Comparison of ENCODE assay signal across 1 cellular context in the genomic region with DNA sequence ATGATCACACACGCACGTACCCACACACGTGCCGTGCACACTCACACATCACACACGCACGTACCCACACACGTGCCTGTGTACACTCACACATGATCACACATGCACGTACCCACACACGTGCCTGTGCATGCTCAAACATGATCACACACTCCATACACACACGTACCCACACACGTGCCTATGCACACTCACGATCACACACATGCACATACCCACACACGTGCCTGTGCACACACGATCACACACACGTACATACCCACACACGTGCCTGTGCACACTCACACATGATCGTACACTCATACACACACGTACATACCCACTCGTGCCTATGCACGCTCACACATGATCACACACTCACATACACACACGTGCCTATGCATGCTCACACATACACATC.
TF ChIP-seq lines count a peak whose summit lies in the region.

No MANE protein-coding gene starts in this region.

TF ChIP-seq in GM12878, 131 proteins besides CTCF, POLR2A, EP300 and RAD21:
- TF ChIP-seq TCF7 (IDR thresholded peaks at IDR 0.05; ENCODE audit: borderline replicate concordance) (no peak), SPI1 (IDR thresholded peaks at IDR 0.05; ENCODE audit: borderline replicate concordance, insufficient read depth, low read depth, low read length) (no peak), ZBED1 (IDR thresholded peaks at IDR 0.05; ENCODE audit: borderline replicate concordance) (no peak), TCF3 (IDR thresholded peaks at IDR 0.05; ENCODE audit: borderline replicate concordance, insufficient read depth, low read depth, low read length) (0 out of 2 replicates have a peak, but pooled peaks have one; percentile 30), SMAD5 (IDR thresholded peaks at IDR 0.05; ENCODE audit: low read depth) (no peak), PKNOX1 (IDR thresholded peaks at IDR 0.05) (no peak), BCL3 (IDR thresholded peaks at IDR 0.05; ENCODE audit: borderline replicate concordance, insufficient read depth, low read depth, low read length, poor library complexity, severe bottlenecking) (peak; percentile 34), E2F8 (IDR thresholded peaks at IDR 0.05; ENCODE audit: low read depth, partially characterized antibody) (no peak), NFIC (IDR thresholded peaks at IDR 0.05; ENCODE audit: low read depth, low read length) (no peak), SUZ12 (IDR thresholded peaks at IDR 0.05; ENCODE audit: unreplicated experiment) (no peak), JUNB (IDR thresholded peaks at IDR 0.05) (no peak), ZNF384 (IDR thresholded peaks at IDR 0.05; ENCODE audit: borderline replicate concordance, low read depth, low read length) (no peak), YBX1 (IDR thresholded peaks at IDR 0.05) (no peak), SMAD1 (IDR thresholded peaks at IDR 0.05; ENCODE audit: low read depth, partially characterized antibody) (no peak), JUND (IDR thresholded peaks at IDR 0.05; ENCODE audit: low read depth, low read length) (no peak), HDAC2 (IDR thresholded peaks at IDR 0.05) (no peak), ASH2L (IDR thresholded peaks at IDR 0.05; ENCODE audit: borderline replicate concordance, low read depth) (no peak), NR2C2 (IDR thresholded peaks at IDR 0.05; ENCODE audit: borderline replicate concordance, control insufficient read depth, insufficient read length, low read depth) (peak; percentile 63), MYC (IDR thresholded peaks at IDR 0.05; ENCODE audit: insufficient read depth, insufficient read length, insufficient replicate concordance, low read length, severe bottlenecking) (no peak)
- TF ChIP-seq, protein P1, sequence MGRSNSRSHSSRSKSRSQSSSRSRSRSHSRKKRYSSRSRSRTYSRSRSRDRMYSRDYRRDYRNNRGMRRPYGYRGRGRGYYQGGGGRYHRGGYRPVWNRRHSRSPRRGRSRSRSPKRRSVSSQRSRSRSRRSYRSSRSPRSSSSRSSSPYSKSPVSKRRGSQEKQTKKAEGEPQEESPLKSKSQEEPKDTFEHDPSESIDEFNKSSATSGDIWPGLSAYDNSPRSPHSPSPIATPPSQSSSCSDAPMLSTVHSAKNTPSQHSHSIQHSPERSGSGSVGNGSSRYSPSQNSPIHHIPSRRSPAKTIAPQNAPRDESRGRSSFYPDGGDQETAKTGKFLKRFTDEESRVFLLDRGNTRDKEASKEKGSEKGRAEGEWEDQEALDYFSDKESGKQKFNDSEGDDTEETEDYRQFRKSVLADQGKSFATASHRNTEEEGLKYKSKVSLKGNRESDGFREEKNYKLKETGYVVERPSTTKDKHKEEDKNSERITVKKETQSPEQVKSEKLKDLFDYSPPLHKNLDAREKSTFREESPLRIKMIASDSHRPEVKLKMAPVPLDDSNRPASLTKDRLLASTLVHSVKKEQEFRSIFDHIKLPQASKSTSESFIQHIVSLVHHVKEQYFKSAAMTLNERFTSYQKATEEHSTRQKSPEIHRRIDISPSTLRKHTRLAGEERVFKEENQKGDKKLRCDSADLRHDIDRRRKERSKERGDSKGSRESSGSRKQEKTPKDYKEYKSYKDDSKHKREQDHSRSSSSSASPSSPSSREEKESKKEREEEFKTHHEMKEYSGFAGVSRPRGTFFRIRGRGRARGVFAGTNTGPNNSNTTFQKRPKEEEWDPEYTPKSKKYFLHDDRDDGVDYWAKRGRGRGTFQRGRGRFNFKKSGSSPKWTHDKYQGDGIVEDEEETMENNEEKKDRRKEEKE (IDR thresholded peaks at IDR 0.05) = no peak
- TF ChIP-seq, protein P2, sequence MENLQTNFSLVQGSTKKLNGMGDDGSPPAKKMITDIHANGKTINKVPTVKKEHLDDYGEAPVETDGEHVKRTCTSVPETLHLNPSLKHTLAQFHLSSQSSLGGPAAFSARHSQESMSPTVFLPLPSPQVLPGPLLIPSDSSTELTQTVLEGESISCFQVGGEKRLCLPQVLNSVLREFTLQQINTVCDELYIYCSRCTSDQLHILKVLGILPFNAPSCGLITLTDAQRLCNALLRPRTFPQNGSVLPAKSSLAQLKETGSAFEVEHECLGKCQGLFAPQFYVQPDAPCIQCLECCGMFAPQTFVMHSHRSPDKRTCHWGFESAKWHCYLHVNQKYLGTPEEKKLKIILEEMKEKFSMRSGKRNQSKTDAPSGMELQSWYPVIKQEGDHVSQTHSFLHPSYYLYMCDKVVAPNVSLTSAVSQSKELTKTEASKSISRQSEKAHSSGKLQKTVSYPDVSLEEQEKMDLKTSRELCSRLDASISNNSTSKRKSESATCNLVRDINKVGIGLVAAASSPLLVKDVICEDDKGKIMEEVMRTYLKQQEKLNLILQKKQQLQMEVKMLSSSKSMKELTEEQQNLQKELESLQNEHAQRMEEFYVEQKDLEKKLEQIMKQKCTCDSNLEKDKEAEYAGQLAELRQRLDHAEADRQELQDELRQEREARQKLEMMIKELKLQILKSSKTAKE (IDR thresholded peaks at IDR 0.05; ENCODE audit: low read depth, poor library complexity, severe bottlenecking) = no peak
- TF ChIP-seq, protein P3, sequence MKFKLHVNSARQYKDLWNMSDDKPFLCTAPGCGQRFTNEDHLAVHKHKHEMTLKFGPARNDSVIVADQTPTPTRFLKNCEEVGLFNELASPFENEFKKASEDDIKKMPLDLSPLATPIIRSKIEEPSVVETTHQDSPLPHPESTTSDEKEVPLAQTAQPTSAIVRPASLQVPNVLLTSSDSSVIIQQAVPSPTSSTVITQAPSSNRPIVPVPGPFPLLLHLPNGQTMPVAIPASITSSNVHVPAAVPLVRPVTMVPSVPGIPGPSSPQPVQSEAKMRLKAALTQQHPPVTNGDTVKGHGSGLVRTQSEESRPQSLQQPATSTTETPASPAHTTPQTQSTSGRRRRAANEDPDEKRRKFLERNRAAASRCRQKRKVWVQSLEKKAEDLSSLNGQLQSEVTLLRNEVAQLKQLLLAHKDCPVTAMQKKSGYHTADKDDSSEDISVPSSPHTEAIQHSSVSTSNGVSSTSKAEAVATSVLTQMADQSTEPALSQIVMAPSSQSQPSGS (IDR thresholded peaks at IDR 0.05; ENCODE audit: low read length) = no peak
